8 cellular contexts compared by ENCODE assay signal in genomic region chr6:39865011-39865888, GRCh38.
DNase-seq lines count a peak whose midpoint lies in the region; ATAC-seq and TF ChIP-seq lines count a peak whose summit lies in the region.

No MANE protein-coding gene starts in this region.

- H3K9me3 ChIP-seq in CD8-positive, alpha-beta T cell (ENCODE audit: low read length) = no peaks in the 10 kb centered on the region

- CTCF ChIA-PET in CD8-positive, alpha-beta T cell (lab: Charles Lee) = interaction anchor here (0.6 to 2.0 kb wide), 15 partner anchors 9 to 981 kb away, joined by 3 to 12 read pairs (median 4); no protein-coding TSS in a partner anchor

- DNase-seq in CD8-positive, alpha-beta T cell = peak in 6 of 7 experiments; percentile 32 to 68 (median 50)
- DNase-seq in HL-60 (ENCODE audit: low read depth in 1 of 2, low spot score in 1 of 2) (peak in 1 of 2 experiments; percentile 45), anterior cingulate cortex (lab: John Stamatoyannopoulos, UW) (peak in 31 of 58 donors; percentile 1 to 72 (median 28)), iPS DF 4.7 (ENCODE audit: extremely low read depth, low spot score) (peak; percentile 68)
- DNase-seq in stimulated activated CD4-positive, alpha-beta T cell treated with anti-CD3 and anti-CD28 coated beads, Interleukin-12 subunit alpha, Interleukin-12 subunit beta, amount 100 ng/mL, for 4 hours = peak; percentile 58

- H3K27ac ChIP-seq in CD8-positive, alpha-beta T cell (ENCODE audit: low read depth, low read length) = no peak overlapping the region
- H3K27ac ChIP-seq in HL-60 (replicated peaks) = no peak overlapping the region

- H3K27me3 Mint-ChIP-seq in CD8-positive, alpha-beta T cell (ENCODE audit: low read depth) = peaks cover 15% of the 10 kb centered on the region

- no peaks in the 10 kb centered on the region for H3K4me1 ChIP-seq in CD8-positive, alpha-beta T cell (ENCODE audit: insufficient read depth, low read length)

- no peak overlapping the region for H3K4me3 Mint-ChIP-seq in CD8-positive, alpha-beta T cell

- intact Hi-C loops in CD8-positive, alpha-beta T cell (cut with DNase I, micrococcal nuclease) = loop anchor here (5.0 to 10.0 kb wide), 2 partner anchors 980 to 1162 kb away; no protein-coding TSS in a partner anchor

- no peaks in the 10 kb centered on the region for H3K4me1 Mint-ChIP-seq in CD8-positive, alpha-beta T cell (ENCODE audit: low read depth)

- POLR2A ChIA-PET in CD8-positive, alpha-beta T cell (lab: Charles Lee) = no interaction called here

- H3K36me3 ChIP-seq in CD8-positive, alpha-beta T cell (ENCODE audit: insufficient read depth, low read length) = no peaks in the 10 kb centered on the region

- no peaks in the 10 kb centered on the region for H3K27me3 ChIP-seq in CD8-positive, alpha-beta T cell (ENCODE audit: insufficient read depth, low read length)
- no peaks in the 10 kb centered on the region for H3K27me3 ChIP-seq in HL-60 (ENCODE audit: insufficient read depth, poor library complexity, severe bottlenecking)

- no peak overlapping the region for H3K27ac Mint-ChIP-seq in CD8-positive, alpha-beta T cell

- H3K36me3 Mint-ChIP-seq in CD8-positive, alpha-beta T cell = no peaks in the 10 kb centered on the region

- no peaks in the 10 kb centered on the region for H3K9me3 Mint-ChIP-seq in CD8-positive, alpha-beta T cell

- H3K4me3 ChIP-seq in CD8-positive, alpha-beta T cell (ENCODE audit: low read depth, low read length) = no peak overlapping the region
- no peak overlapping the region for H3K4me3 ChIP-seq in HL-60 (replicated peaks; ENCODE audit: insufficient read depth, low read length)

- peak; percentile 74 for TF ChIP-seq CTCF in CD8-positive, alpha-beta T cell (IDR thresholded peaks at IDR 0.05)
- peak; percentile 53 for TF ChIP-seq CTCF in HL-60 (IDR thresholded peaks at IDR 0.05; ENCODE audit: insufficient read depth, low read length)

- no peak for ATAC-seq in CD8-positive, alpha-beta T cell
- ATAC-seq in SK-N-SH treated with all-trans-retinoic acid at 6 μM for 48 hours (peak; percentile 68), HG03432 (IDR thresholded peaks at IDR 0.05; ENCODE audit: unreplicated experiment) (no peak), HG03378 (IDR thresholded peaks at IDR 0.05; ENCODE audit: unreplicated experiment) (no peak)

TF ChIP-seq in SK-N-SH treated with all-trans-retinoic acid at 6 μM for 48 hours, 23 proteins besides CTCF, POLR2A, EP300 and RAD21:
- no peak for TF ChIP-seq PPARA (CRISPR knock-in tag; IDR thresholded peaks at IDR 0.05; ENCODE audit: borderline replicate concordance)
